Comparison of ENCODE assay signal across 13 cellular contexts in genomic region chr14:49992448-49992847, GRCh38.
DNase-seq lines count a peak whose midpoint lies in the region; ATAC-seq and TF ChIP-seq lines count a peak whose summit lies in the region.
"Had no signal": no experiment of that assay in that cellular context is flagged by ENCODE, and none has a peak within 500 bp of the region (broad histone marks: within the 10 kb centered on the region; RNA-seq: fewer than 3 reads in every experiment).

No MANE protein-coding gene starts in this region.

- H3K9me3 ChIP-seq in mucosa of descending colon: no peaks in the 10 kb centered on the region
- H3K9me3 ChIP-seq: breast epithelium had no signal

- intact Hi-C loops in posterior vena cava (cut with DNase I): no loop called here
- intact Hi-C loops in mucosa of descending colon (cut with DNase I, micrococcal nuclease): no loop called here

- H3K4me3 ChIP-seq in GM12864 (ENCODE audit: low read depth, low read length) (peak overlapping the region; percentile 10; the same call in 1 of the 2 replicates), mucosa of descending colon (no peak overlapping the region)
- H3K4me3 ChIP-seq: breast epithelium had no signal

- no peaks in the 10 kb centered on the region for H3K27me3 Mint-ChIP-seq in activated naive CD8-positive, alpha-beta T cell treated with anti-CD3 and anti-CD28 coated beads, Interleukin-2, amount 50 U/mL, for 24 hours
- H3K27me3 Mint-ChIP-seq: effector memory CD8-positive, alpha-beta T cell had no signal

- H3K27ac Mint-ChIP-seq in activated naive CD8-positive, alpha-beta T cell treated with anti-CD3 and anti-CD28 coated beads, Interleukin-2, amount 50 U/mL, for 24 hours: peak overlapping the region; percentile 83

- TF ChIP-seq CTCF in GM12864 (IDR thresholded peaks at IDR 0.05; ENCODE audit: low read depth, low read length, missing control alignments) (no peak), mucosa of descending colon (IDR thresholded peaks at IDR 0.05) (no peak)

- H3K4me3 Mint-ChIP-seq in activated naive CD8-positive, alpha-beta T cell treated with anti-CD3 and anti-CD28 coated beads, Interleukin-2, amount 50 U/mL, for 24 hours: peak overlapping the region; percentile 71
- H3K4me3 Mint-ChIP-seq: effector memory CD8-positive, alpha-beta T cell had no signal

- peaks cover 49% of the 10 kb centered on the region for H3K4me1 Mint-ChIP-seq in activated naive CD8-positive, alpha-beta T cell treated with anti-CD3 and anti-CD28 coated beads, Interleukin-2, amount 50 U/mL, for 24 hours

- ATAC-seq in HG02798 (IDR thresholded peaks at IDR 0.05; ENCODE audit: poor library complexity, unreplicated experiment): peak; percentile 9
- peak; percentile 41 for ATAC-seq in activated naive CD8-positive, alpha-beta T cell treated with anti-CD3 and anti-CD28 coated beads, Interleukin-2, amount 50 U/mL, for 24 hours
- ATAC-seq in HG03095 (IDR thresholded peaks at IDR 0.05; ENCODE audit: unreplicated experiment): no peak
- ATAC-seq in mucosa of descending colon: no peak
- ATAC-seq: effector memory CD8-positive, alpha-beta T cell had no signal

- peaks cover 5% of the 10 kb centered on the region for H3K4me1 ChIP-seq in mucosa of descending colon (ENCODE audit: low read depth)

- no peaks in the 10 kb centered on the region for H3K9me3 Mint-ChIP-seq in activated naive CD8-positive, alpha-beta T cell treated with anti-CD3 and anti-CD28 coated beads, Interleukin-2, amount 50 U/mL, for 24 hours
- H3K9me3 Mint-ChIP-seq: effector memory CD8-positive, alpha-beta T cell had no signal

- peaks cover 2% of the 10 kb centered on the region for H3K36me3 Mint-ChIP-seq in activated naive CD8-positive, alpha-beta T cell treated with anti-CD3 and anti-CD28 coated beads, Interleukin-2, amount 50 U/mL, for 24 hours (ENCODE audit: low read depth)

- no peaks in the 10 kb centered on the region for H3K36me3 ChIP-seq in mucosa of descending colon (ENCODE audit: low read depth)
- H3K36me3 ChIP-seq: breast epithelium had no signal

- DNase-seq in GM12864 (ENCODE audit: low read depth) (no peak), posterior vena cava (ENCODE audit: low spot score) (peak; percentile 18), SK-N-DZ (ENCODE audit: low spot score) (no peak), mucosa of descending colon (no peak)
- no peak for DNase-seq in activated naive CD8-positive, alpha-beta T cell treated with anti-CD3 and anti-CD28 coated beads, Interleukin-2, amount 50 U/mL, for 24 hours
- no peak for DNase-seq in activated naive CD4-positive, alpha-beta T cell treated with anti-CD3 and anti-CD28 coated beads, Interleukin-2, amount 50 U/mL, for 16 hours
- DNase-seq: effector memory CD8-positive, alpha-beta T cell; midbrain; MV-4-11; NK-92 treated with Interleukin-12 subunit alpha and Interleukin-12 subunit beta, amount 100 ng/mL, for 24 hours had no signal

Comparison
In these comparisons a context has a peak if more than half of its experiments do, and no peak if none do; other contexts are left out.
1. ATAC-seq: peak in HG02798 (single experiment) and activated naive CD8-positive, alpha-beta T cell treated with anti-CD3 and anti-CD28 coated beads, Interleukin-2, amount 50 U/mL, for 24 hours (single experiment); none in HG03095 (single experiment) and mucosa of descending colon (single experiment).